Comparison of ENCODE assay signal across 8 cellular contexts in genomic region chr16:47460301-47460754, GRCh38. TPM values are rescaled to one million over a fixed set of nuclear protein-coding genes. Genes with fewer than 3 reads are reported as not detected.
DNase-seq lines count a peak whose midpoint lies in the region; ATAC-seq and TF ChIP-seq lines count a peak whose summit lies in the region.

No MANE protein-coding gene starts in this region.

- peak overlapping the region; percentile 94 for H3K4me3 Mint-ChIP-seq in activated CD4-positive, alpha-beta T cell treated with anti-CD3 and anti-CD28 coated beads, Interleukin-2, amount 10 ng/mL, durations not matched to agents 24 days and 14 days
- H3K4me3 Mint-ChIP-seq in WTC11 = peak overlapping the region; percentile 99

- peaks cover 18% of the 10 kb centered on the region for H3K36me3 ChIP-seq in left ventricle myocardium inferior

- peaks cover 17% of the 10 kb centered on the region for H3K36me3 Mint-ChIP-seq in activated CD4-positive, alpha-beta T cell treated with anti-CD3 and anti-CD28 coated beads, Interleukin-2, amount 10 ng/mL, durations not matched to agents 24 days and 14 days (ENCODE audit: low read depth)
- peaks cover 9% of the 10 kb centered on the region for H3K36me3 Mint-ChIP-seq in WTC11

- H3K4me1 ChIP-seq in left ventricle myocardium inferior = peaks cover 82% of the 10 kb centered on the region

- no peaks in the 10 kb centered on the region for H3K27me3 ChIP-seq in left ventricle myocardium inferior (ENCODE audit: low read depth)

- H3K4me1 Mint-ChIP-seq in activated CD4-positive, alpha-beta T cell treated with anti-CD3 and anti-CD28 coated beads, Interleukin-2, amount 10 ng/mL, durations not matched to agents 24 days and 14 days = peaks cover 34% of the 10 kb centered on the region
- peaks cover 34% of the 10 kb centered on the region for H3K4me1 Mint-ChIP-seq in WTC11

- intact Hi-C loops in activated CD4-positive, alpha-beta T cell treated with anti-CD3 and anti-CD28 coated beads, Interleukin-2, amount 10 ng/mL, durations not matched to agents 24 days and 14 days (cut with micrococcal nuclease) = loop anchor here (2.0 to 10.0 kb wide), 4 partner anchors 274 to 773 kb away; partner anchors contain the start of genes DNAJA2, NETO2, ORC6 and VPS35
- intact Hi-C loops in left ventricle myocardium inferior (cut with micrococcal nuclease) = no loop called here

- H3K27ac ChIP-seq in left ventricle myocardium inferior (replicated peaks) = peak overlapping the region; percentile 99

- H3K9me3 ChIP-seq in left ventricle myocardium inferior (replicated peaks) = no peaks in the 10 kb centered on the region

- POLR2A ChIA-PET in WTC11 (lab: Charles Lee) = interaction anchor here (0.6 kb wide), 1 partner anchor 9 kb away, joined by 3 read pairs; no protein-coding TSS in a partner anchor

- CTCF ChIA-PET in WTC11 (lab: Charles Lee) = interaction anchor here (0.6 to 3.8 kb wide), 5 partner anchors 88 to 705 kb away, joined by 3 to 16 read pairs (median 10); partner anchors contain the start of gene NETO2

- peak; percentile 5; the same call in 1 of the 2 replicates for ATAC-seq in WTC11

- H3K27ac Mint-ChIP-seq in activated CD4-positive, alpha-beta T cell treated with anti-CD3 and anti-CD28 coated beads, Interleukin-2, amount 10 ng/mL, durations not matched to agents 24 days and 14 days = peak overlapping the region; percentile 97
- H3K27ac Mint-ChIP-seq in WTC11 = peak overlapping the region; percentile 99

- no peaks in the 10 kb centered on the region for H3K9me3 Mint-ChIP-seq in activated CD4-positive, alpha-beta T cell treated with anti-CD3 and anti-CD28 coated beads, Interleukin-2, amount 10 ng/mL, durations not matched to agents 24 days and 14 days
- H3K9me3 Mint-ChIP-seq in WTC11 = no peaks in the 10 kb centered on the region

- H3K27me3 Mint-ChIP-seq in activated CD4-positive, alpha-beta T cell treated with anti-CD3 and anti-CD28 coated beads, Interleukin-2, amount 10 ng/mL, durations not matched to agents 24 days and 14 days = no peaks in the 10 kb centered on the region
- H3K27me3 Mint-ChIP-seq in WTC11 (ENCODE audit: low read depth) = no peaks in the 10 kb centered on the region

- DNase-seq in activated CD4-positive, alpha-beta T cell treated with anti-CD3 and anti-CD28 coated beads, Interleukin-2, amount 10 ng/mL, durations not matched to agents 24 days and 14 days = peak; percentile 60
- DNase-seq in activated CD4-positive, alpha-beta T cell treated with anti-CD3 and anti-CD28 coated beads for 48 hours = no peak
- DNase-seq in WTC11 (ENCODE audit: low spot score) = no peak
- no peak for DNase-seq in left ventricle myocardium inferior
- DNase-seq in skeletal muscle cell (ENCODE audit: low read depth) = no peak
- DNase-seq in NCI-H226 = no peak
- DNase-seq in activated CD4-positive, CD25-positive, alpha-beta regulatory T cell treated with anti-CD3 and anti-CD28 coated beads, Interleukin-2, amount 50 U/mL, for 72 hours = no peak
- no peak for DNase-seq in NCI-H2227 (lab: John Stamatoyannopoulos, UW; ENCODE audit: unreplicated experiment)

- H3K4me3 ChIP-seq in left ventricle myocardium inferior = peak overlapping the region; percentile 94
- peak overlapping the region; percentile 92 for H3K4me3 ChIP-seq in skeletal muscle cell (ENCODE audit: low read depth, low read length)

- TF ChIP-seq CTCF in WTC11 (IDR thresholded peaks at IDR 0.05) = no peak
- no peak for TF ChIP-seq CTCF in left ventricle myocardium inferior (IDR thresholded peaks at IDR 0.05; ENCODE audit: borderline replicate concordance)

TF ChIP-seq in WTC11, 78 proteins besides CTCF, POLR2A, EP300 and RAD21 (continues in another document):
- TF ChIP-seq ZNF425 (CRISPR knock-in tag; conservative IDR thresholded peaks at IDR 0.05) (no peak), SMAD4 (CRISPR knock-in tag; IDR thresholded peaks at IDR 0.05) (no peak), TCF7 (CRISPR knock-in tag; IDR thresholded peaks at IDR 0.05; ENCODE audit: low read depth) (no peak), PRDM15 (CRISPR knock-in tag; IDR thresholded peaks at IDR 0.05) (no peak), MLX (CRISPR knock-in tag; IDR thresholded peaks at IDR 0.05) (no peak), ZNF317 (CRISPR knock-in tag; IDR thresholded peaks at IDR 0.05; ENCODE audit: borderline replicate concordance, low read depth) (no peak), IRF2 (CRISPR knock-in tag; IDR thresholded peaks at IDR 0.05; ENCODE audit: borderline replicate concordance, low read depth) (no peak)

RNA-seq across cellular contexts. Expression of gene ITFG1, which starts 0.5 kb away (rescaled TPM):
- total RNA-seq in activated CD4-positive, alpha-beta T cell treated with anti-CD3 and anti-CD28 coated beads, Interleukin-2, amount 10 ng/mL, durations not matched to agents 24 days and 14 days = 26.1 and 28.5 TPM in 2 replicates
- total RNA-seq in WTC11 (2021) = 20.5 to 22.3 TPM (median 21.1 TPM) in 3 replicates
- total RNA-seq in left ventricle myocardium inferior = 71.3 TPM

RNA-seq across cellular contexts. Expression of gene PHKB, which starts 0.8 kb away (rescaled TPM):
- 23.7 and 27.9 TPM in 2 replicates for total RNA-seq in activated CD4-positive, alpha-beta T cell treated with anti-CD3 and anti-CD28 coated beads, Interleukin-2, amount 10 ng/mL, durations not matched to agents 24 days and 14 days
- total RNA-seq in WTC11 (2021) (43.9 to 45.9 TPM (median 44.2 TPM) in 3 replicates), left ventricle myocardium inferior (63.2 TPM)
